Comparison of ENCODE assay signal across 1 cellular context in genomic region chr2:155456222-155456621, GRCh38.
TF ChIP-seq lines count a peak whose summit lies in the region.

No MANE protein-coding gene starts in this region.

TF ChIP-seq in H1, 55 proteins besides CTCF, POLR2A, EP300 and RAD21 (continued from another document):
- TF ChIP-seq CHD7 (IDR thresholded peaks at IDR 0.05; ENCODE audit: insufficient replicate concordance, low read length), result no peak
- no peak for TF ChIP-seq E2F6 (IDR thresholded peaks at IDR 0.05)
- TF ChIP-seq SAP30 (IDR thresholded peaks at IDR 0.05; ENCODE audit: insufficient read depth, insufficient replicate concordance, low read length), result no peak
- no peak for TF ChIP-seq BACH1 (IDR thresholded peaks at IDR 0.05; ENCODE audit: low read length)
- TF ChIP-seq CBX5 (IDR thresholded peaks at IDR 0.05; ENCODE audit: low read depth, low read length), result no peak
- no peak for TF ChIP-seq ATF3 (IDR thresholded peaks at IDR 0.05; ENCODE audit: insufficient read depth, low read depth, low read length)
- TF ChIP-seq SP1 (IDR thresholded peaks at IDR 0.05; ENCODE audit: low read depth, low read length), result no peak
- no peak for TF ChIP-seq USF2 (IDR thresholded peaks at IDR 0.05; ENCODE audit: low read length)
